ENCODE assay signal across 26 cellular contexts in genomic region chrX:17433965-17434364, GRCh38.
"Had no signal": no experiment of that assay in that cellular context is flagged by ENCODE, and none has a peak within 500 bp of the region (broad histone marks: within the 10 kb centered on the region; RNA-seq: fewer than 3 reads in every experiment).

No MANE protein-coding gene starts in this region.

- H3K4me3 ChIP-seq: neural progenitor cell, ovary, prostate gland, right lobe of liver, sigmoid colon, suprapubic skin, testis, tibial artery, transverse colon, upper lobe of left lung, vagina had no signal

- H3K27ac ChIP-seq: neural progenitor cell, ovary, parathyroid adenoma, prostate gland, right lobe of liver, sigmoid colon, suprapubic skin, testis, tibial artery, transverse colon, upper lobe of left lung, vagina had no signal

- H3K79me2 ChIP-seq: parathyroid adenoma had no signal

- H3K4me1 ChIP-seq: parathyroid adenoma, prostate gland, right lobe of liver, sigmoid colon, suprapubic skin, testis, tibial artery, transverse colon, upper lobe of left lung had no signal

- H3K36me3 ChIP-seq: neural progenitor cell, ovary, prostate gland, right lobe of liver, sigmoid colon, suprapubic skin, tibial artery, transverse colon, upper lobe of left lung, vagina had no signal

- DNase-seq: naive thymus-derived CD4-positive, alpha-beta T cell; natural killer cell; occipital lobe; ovary; right cardiac atrium; right lobe of liver; sigmoid colon; small intestine; stimulated activated CD4-positive, alpha-beta T cell treated with anti-CD3 and anti-CD28 coated beads, Interleukin-15, amount 100 ng/mL, for 24 hours; stimulated activated CD4-positive, alpha-beta T cell treated with anti-CD3 and anti-CD28 coated beads, Interleukin-2, amount 100 ng/mL, for 24 hours; stimulated activated CD4-positive, alpha-beta T cell treated with anti-CD3 and anti-CD28 coated beads, Interleukin-2, amount 100 ng/mL, for 48 hours; stimulated activated CD4-positive, alpha-beta T cell treated with anti-CD3 and anti-CD28 coated beads, Interleukin-4, amount 100 ng/mL, for 24 hours; stimulated activated naive CD4-positive, alpha-beta T cell; stimulated activated naive CD8-positive, alpha-beta T cell treated with anti-CD3 and anti-CD28 coated beads, Interleukin-15, amount 100 ng/mL, for 72 hours; stimulated activated naive CD8-positive, alpha-beta T cell treated with anti-CD3 and anti-CD28 coated beads, Interleukin-15, Interleukin-2, amounts not matched to agents 100 U/mL and 50 U/mL, for 24 hours; substantia nigra; testis; tibial artery; transverse colon; upper lobe of left lung had no signal

- H3K9ac ChIP-seq: neural progenitor cell, parathyroid adenoma had no signal

- H3K4me2 ChIP-seq: neural progenitor cell had no signal

- ATAC-seq: naive thymus-derived CD4-positive, alpha-beta T cell; natural killer cell; right cardiac atrium; right lobe of liver; stimulated activated memory B cell treated with anti-CD40 and anti-IgM and Interleukin-4, amounts not matched to agents 10 μg/mL and 1 μg/mL and 100 μg/mL, for 72 hours; stimulated activated naive CD8-positive, alpha-beta T cell treated with anti-CD3 and anti-CD28 coated beads, Interleukin-15, amount 100 ng/mL, for 72 hours; stimulated activated naive CD8-positive, alpha-beta T cell treated with anti-CD3 and anti-CD28 coated beads, Interleukin-15, Interleukin-2, amounts not matched to agents 100 U/mL and 50 U/mL, for 24 hours had no signal

- H3K27me3 ChIP-seq: neural progenitor cell, ovary, right lobe of liver, sigmoid colon, suprapubic skin, testis, tibial artery, transverse colon, upper lobe of left lung, vagina had no signal

- H2AFZ ChIP-seq: neural progenitor cell, parathyroid adenoma had no signal

- H3K9me3 ChIP-seq: ovary, prostate gland, right lobe of liver, sigmoid colon, suprapubic skin, testis, tibial artery, transverse colon, upper lobe of left lung, vagina had no signal
